1 cellular context compared by ENCODE assay signal in the genomic region with DNA sequence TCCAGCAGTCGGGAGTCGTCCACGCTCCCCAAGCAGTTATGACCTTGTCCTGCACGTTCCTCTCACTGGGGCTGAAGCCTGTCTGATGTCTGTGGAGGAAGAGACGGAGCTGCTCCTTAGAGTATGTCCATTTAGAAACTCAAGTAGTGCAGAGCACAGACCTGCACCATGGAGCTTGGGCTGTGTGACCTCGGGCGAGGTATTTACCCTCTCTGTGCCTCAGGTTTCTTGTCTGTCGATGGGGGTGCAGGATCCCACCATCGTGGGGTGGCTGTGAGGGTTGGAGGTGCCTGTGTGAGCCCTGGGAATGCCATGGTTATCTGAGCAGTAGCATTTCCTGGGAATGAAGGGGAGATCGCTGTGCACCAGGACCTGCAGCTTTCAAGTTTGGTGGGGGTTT.
TF ChIP-seq lines count a peak whose summit lies in the region.

No MANE protein-coding gene starts in this region.

TF ChIP-seq in IMR-90, 13 proteins besides CTCF, POLR2A, EP300 and RAD21:
- TF ChIP-seq CEBPB (IDR thresholded peaks at IDR 0.05; ENCODE audit: low read depth, low read length) (no peak), USF2 (IDR thresholded peaks at IDR 0.05; ENCODE audit: low read depth, low read length) (no peak), MAFK (IDR thresholded peaks at IDR 0.05; ENCODE audit: low read depth, low read length) (no peak), CHD1 (IDR thresholded peaks at IDR 0.05; ENCODE audit: low read depth, low read length) (no peak), MAZ (IDR thresholded peaks at IDR 0.05; ENCODE audit: borderline replicate concordance, low read depth, low read length) (no peak), NFE2L2 (IDR thresholded peaks at IDR 0.05; ENCODE audit: low read depth, low read length) (no peak), BHLHE40 (IDR thresholded peaks at IDR 0.05; ENCODE audit: low read depth, low read length) (no peak), SMC3 (IDR thresholded peaks at IDR 0.05; ENCODE audit: low read depth, low read length) (no peak), RCOR1 (IDR thresholded peaks at IDR 0.05; ENCODE audit: insufficient replicate concordance, low read length) (no peak), FOS (IDR thresholded peaks at IDR 0.05; ENCODE audit: low read depth, low read length) (no peak)
- TF ChIP-seq, protein P1, sequence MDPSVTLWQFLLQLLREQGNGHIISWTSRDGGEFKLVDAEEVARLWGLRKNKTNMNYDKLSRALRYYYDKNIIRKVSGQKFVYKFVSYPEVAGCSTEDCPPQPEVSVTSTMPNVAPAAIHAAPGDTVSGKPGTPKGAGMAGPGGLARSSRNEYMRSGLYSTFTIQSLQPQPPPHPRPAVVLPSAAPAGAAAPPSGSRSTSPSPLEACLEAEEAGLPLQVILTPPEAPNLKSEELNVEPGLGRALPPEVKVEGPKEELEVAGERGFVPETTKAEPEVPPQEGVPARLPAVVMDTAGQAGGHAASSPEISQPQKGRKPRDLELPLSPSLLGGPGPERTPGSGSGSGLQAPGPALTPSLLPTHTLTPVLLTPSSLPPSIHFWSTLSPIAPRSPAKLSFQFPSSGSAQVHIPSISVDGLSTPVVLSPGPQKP (IDR thresholded peaks at IDR 0.05; ENCODE audit: borderline replicate concordance, low read depth, low read length): no peak
